ENCODE assay signal across 1 cellular context in the genomic region with DNA sequence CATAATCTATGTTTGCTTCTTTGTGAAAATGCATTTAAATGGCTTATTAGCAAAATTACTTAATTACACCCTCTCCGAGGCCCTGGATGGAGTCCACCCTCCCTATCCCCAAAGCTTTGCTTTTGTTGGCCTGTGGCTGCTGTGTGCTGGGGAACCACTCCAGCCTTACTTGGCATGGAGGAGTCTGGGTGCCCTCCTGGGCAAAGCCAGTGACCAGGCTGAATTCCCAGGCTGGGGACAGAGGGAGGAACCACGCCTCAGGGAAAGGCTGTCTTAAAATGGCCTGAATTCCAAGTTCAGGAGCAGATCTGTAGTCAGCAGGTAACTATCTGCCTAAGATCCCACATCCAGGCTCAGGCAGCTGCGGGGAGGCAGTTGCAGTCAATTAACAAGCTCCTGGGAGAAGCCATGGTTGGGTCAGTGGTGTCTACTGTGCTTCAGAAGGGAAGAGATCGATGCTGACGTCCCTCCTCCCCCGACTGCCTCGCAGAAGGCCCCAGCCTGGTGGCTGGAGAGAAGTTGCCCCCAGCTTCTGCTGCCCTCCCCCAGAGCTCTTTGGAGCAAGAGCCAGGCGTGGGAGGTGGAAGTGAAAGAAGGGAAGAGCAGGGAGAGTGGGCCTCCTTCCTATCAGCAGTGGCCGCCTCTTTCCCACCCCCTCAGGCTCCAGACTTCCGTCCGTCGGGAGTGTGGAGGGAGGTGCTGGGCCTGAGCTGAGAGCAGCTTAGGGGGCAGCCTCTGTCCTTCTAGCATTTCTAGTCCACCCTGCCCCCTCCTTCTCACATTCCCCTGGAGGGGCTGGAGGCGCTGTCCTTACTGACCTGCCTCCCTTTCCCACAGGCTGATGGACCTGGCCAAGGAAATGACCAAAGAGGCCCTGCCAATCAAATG.
A peak's percentile ranks its signal among the peaks of the same experiment; 100 is the strongest.
TF ChIP-seq lines count a peak whose summit lies in the region.

No MANE protein-coding gene starts in this region.

TF ChIP-seq in H1, 55 proteins besides CTCF, POLR2A, EP300 and RAD21:
- TF ChIP-seq RBBP5 (IDR thresholded peaks at IDR 0.05; ENCODE audit: borderline replicate concordance, low read depth, low read length): 0 out of 2 replicates have a peak, but pooled peaks have one; percentile 29
- no peak for TF ChIP-seq PHF8 (conservative IDR thresholded peaks at IDR 0.05; ENCODE audit: low read depth, low read length)
